8 cellular contexts compared by ENCODE assay signal in genomic region chr21:40386301-40386911, GRCh38.
A peak's percentile ranks its signal among the peaks of the same experiment; 100 is the strongest.
DNase-seq lines count a peak whose midpoint lies in the region; ATAC-seq lines count a peak whose summit lies in the region.

No MANE protein-coding gene starts in this region.

- POLR2A ChIA-PET in activated CD8-positive, alpha-beta T cell treated with anti-CD3 and anti-CD28 coated beads, Interleukin-2, amount 10 ng/mL, durations not matched to agents 7 days and 5 days (lab: Charles Lee), result no interaction called here

- no peak overlapping the region for H3K4me3 Mint-ChIP-seq in activated CD8-positive, alpha-beta T cell treated with anti-CD3 and anti-CD28 coated beads, Interleukin-2, amount 10 ng/mL, durations not matched to agents 7 days and 5 days
- H3K4me3 Mint-ChIP-seq in stimulated activated memory B cell treated with anti-CD40 and anti-IgM and Interleukin-4, amounts not matched to agents 10 μg/mL and 1 μg/mL and 100 μg/mL, for 72 hours, result no peak overlapping the region

- H3K27ac Mint-ChIP-seq in activated CD8-positive, alpha-beta T cell treated with anti-CD3 and anti-CD28 coated beads, Interleukin-2, amount 10 ng/mL, durations not matched to agents 7 days and 5 days, result no peak overlapping the region
- no peak overlapping the region for H3K27ac Mint-ChIP-seq in stimulated activated memory B cell treated with anti-CD40 and anti-IgM and Interleukin-4, amounts not matched to agents 10 μg/mL and 1 μg/mL and 100 μg/mL, for 72 hours

- intact Hi-C loops in left cardiac atrium (cut with DNase I), result loop anchor here (2.0 to 10.0 kb wide), 2 partner anchors 232 to 242 kb away; no protein-coding TSS in a partner anchor

- DNase-seq in ELF-1 (ENCODE audit: low read depth, low spot score) (peak; percentile 49), M059J (ENCODE audit: low read depth) (peak; percentile 9), left cardiac atrium (peak; percentile 64)
- DNase-seq in activated CD8-positive, alpha-beta T cell treated with anti-CD3 and anti-CD28 coated beads, Interleukin-2, amount 10 ng/mL, durations not matched to agents 7 days and 5 days, result peak; percentile 39
- DNase-seq in stimulated activated CD4-positive, alpha-beta T cell treated with anti-CD3 and anti-CD28 coated beads, Interleukin-12 subunit alpha, Interleukin-12 subunit beta, amount 100 ng/mL, for 4 hours, result peak; percentile 42

- CTCF ChIA-PET in activated CD8-positive, alpha-beta T cell treated with anti-CD3 and anti-CD28 coated beads, Interleukin-2, amount 10 ng/mL, durations not matched to agents 7 days and 5 days (lab: Charles Lee), result interaction anchor here (0.9 to 1.8 kb wide), 3 partner anchors 10 to 113 kb away, joined by 3 to 7 read pairs (median 3); no protein-coding TSS in a partner anchor

- ATAC-seq in activated CD8-positive, alpha-beta T cell treated with anti-CD3 and anti-CD28 coated beads, Interleukin-2, amount 10 ng/mL, durations not matched to agents 7 days and 5 days, result no peak
- ATAC-seq in left cardiac atrium (peak; percentile 47 to 87), GM18909 (IDR thresholded peaks at IDR 0.05; ENCODE audit: poor library complexity, unreplicated experiment) (no peak), HG02623 (IDR thresholded peaks at IDR 0.05; ENCODE audit: unreplicated experiment) (no peak)
- ATAC-seq in stimulated activated memory B cell treated with anti-CD40 and anti-IgM and Interleukin-4, amounts not matched to agents 10 μg/mL and 1 μg/mL and 100 μg/mL, for 72 hours, result no peak

- no peaks in the 10 kb centered on the region for H3K27me3 Mint-ChIP-seq in activated CD8-positive, alpha-beta T cell treated with anti-CD3 and anti-CD28 coated beads, Interleukin-2, amount 10 ng/mL, durations not matched to agents 7 days and 5 days (ENCODE audit: low read depth)
- no peaks in the 10 kb centered on the region for H3K27me3 Mint-ChIP-seq in stimulated activated memory B cell treated with anti-CD40 and anti-IgM and Interleukin-4, amounts not matched to agents 10 μg/mL and 1 μg/mL and 100 μg/mL, for 72 hours

- H3K9me3 Mint-ChIP-seq in activated CD8-positive, alpha-beta T cell treated with anti-CD3 and anti-CD28 coated beads, Interleukin-2, amount 10 ng/mL, durations not matched to agents 7 days and 5 days (ENCODE audit: insufficient read depth), result no peaks in the 10 kb centered on the region
- no peaks in the 10 kb centered on the region for H3K9me3 Mint-ChIP-seq in stimulated activated memory B cell treated with anti-CD40 and anti-IgM and Interleukin-4, amounts not matched to agents 10 μg/mL and 1 μg/mL and 100 μg/mL, for 72 hours

- no peaks in the 10 kb centered on the region for H3K36me3 Mint-ChIP-seq in activated CD8-positive, alpha-beta T cell treated with anti-CD3 and anti-CD28 coated beads, Interleukin-2, amount 10 ng/mL, durations not matched to agents 7 days and 5 days (ENCODE audit: low read depth)
- no peaks in the 10 kb centered on the region for H3K36me3 Mint-ChIP-seq in stimulated activated memory B cell treated with anti-CD40 and anti-IgM and Interleukin-4, amounts not matched to agents 10 μg/mL and 1 μg/mL and 100 μg/mL, for 72 hours

- no peaks in the 10 kb centered on the region for H3K4me1 Mint-ChIP-seq in activated CD8-positive, alpha-beta T cell treated with anti-CD3 and anti-CD28 coated beads, Interleukin-2, amount 10 ng/mL, durations not matched to agents 7 days and 5 days (ENCODE audit: low read depth)
- no peaks in the 10 kb centered on the region for H3K4me1 Mint-ChIP-seq in stimulated activated memory B cell treated with anti-CD40 and anti-IgM and Interleukin-4, amounts not matched to agents 10 μg/mL and 1 μg/mL and 100 μg/mL, for 72 hours

Comparison
In these comparisons a context has a peak if more than half of its experiments do, and no peak if none do; other contexts are left out.
1. DNase-seq: peak in every context shown above with its lines; median percentile 64 in left cardiac atrium; 49 in ELF-1; 42 in stimulated activated CD4-positive, alpha-beta T cell treated with anti-CD3 and anti-CD28 coated beads, Interleukin-12 subunit alpha, Interleukin-12 subunit beta, amount 100 ng/mL, for 4 hours; 39 in activated CD8-positive, alpha-beta T cell treated with anti-CD3 and anti-CD28 coated beads, Interleukin-2, amount 10 ng/mL, durations not matched to agents 7 days and 5 days; 9 in M059J.
2. ATAC-seq: peak in left cardiac atrium (2 of 2); none in activated CD8-positive, alpha-beta T cell treated with anti-CD3 and anti-CD28 coated beads, Interleukin-2, amount 10 ng/mL, durations not matched to agents 7 days and 5 days (single experiment), stimulated activated memory B cell treated with anti-CD40 and anti-IgM and Interleukin-4, amounts not matched to agents 10 μg/mL and 1 μg/mL and 100 μg/mL, for 72 hours (single experiment), GM18909 (single experiment) and HG02623 (single experiment).